10 cellular contexts compared by ENCODE assay signal in genomic region chr10:80234331-80235235, GRCh38. TPM values are rescaled to one million over a fixed set of nuclear protein-coding genes. Genes with fewer than 3 reads are reported as not detected.
A peak's percentile ranks its signal among the peaks of the same experiment; 100 is the strongest.
DNase-seq lines count a peak whose midpoint lies in the region; ATAC-seq, FAIRE-seq and TF ChIP-seq lines count a peak whose summit lies in the region.
"Not testable (repeated sequence)": the region's sequence is repeated elsewhere in the genome, so short reads cannot be mapped to it uniquely, and the experiment has no call there.
"Had no signal": no experiment of that assay in that cellular context is flagged by ENCODE, and none has a peak within 500 bp of the region (broad histone marks: within the 10 kb centered on the region; RNA-seq: fewer than 3 reads in every experiment).

No MANE protein-coding gene starts in this region.

- DNase-seq in NCI-H82 (lab: John Stamatoyannopoulos, UW): peak; percentile 57
- DNase-seq in K562 (ENCODE audit: extremely low read depth in 1 of 4, low spot score in 3 of 4): not testable (repeated sequence)

- H3K27ac ChIP-seq in K562 (ENCODE audit: extremely low read depth, low read depth, low read length): not testable (repeated sequence)

- not testable (repeated sequence) for BruUV-seq in K562 (replicated peaks; lab: Mats Ljungman, UMichigan)

- TF ChIP-seq POLR2A in K562 (conservative IDR thresholded peaks at IDR 0.05): not testable (repeated sequence)

- POLR2A ChIA-PET in K562 (lab: Yijun Ruan, JAX): not testable (repeated sequence)

- ATAC-seq in GM18498 (IDR thresholded peaks at IDR 0.05; ENCODE audit: unreplicated experiment): peak; percentile 100
- peak; percentile 100 for ATAC-seq in GM19023 (IDR thresholded peaks at IDR 0.05; ENCODE audit: unreplicated experiment)
- ATAC-seq in GM21367 (IDR thresholded peaks at IDR 0.05; ENCODE audit: unreplicated experiment): peak; percentile 100
- peak; percentile 100 for ATAC-seq in HG02610 (IDR thresholded peaks at IDR 0.05; ENCODE audit: unreplicated experiment)
- peak; percentile 100 for ATAC-seq in HG03039 (IDR thresholded peaks at IDR 0.05; ENCODE audit: unreplicated experiment)
- ATAC-seq in HG03432 (IDR thresholded peaks at IDR 0.05; ENCODE audit: unreplicated experiment): peak; percentile 100
- ATAC-seq in K562: peak; percentile 50; the same call in 2 of the 3 replicates

- H4K20me1 ChIP-seq in K562 (replicated peaks; ENCODE audit: control insufficient read depth, insufficient read depth, low read length): not testable (repeated sequence)

- CTCF ChIA-PET in K562 (lab: Yijun Ruan, JAX; ENCODE audit: low intra/inter-chr PET ratio): not testable (repeated sequence)

- not testable (repeated sequence) for H3K36me3 ChIP-seq in K562 (ENCODE audit: control insufficient read depth, insufficient read depth, low read length)

- not testable (repeated sequence) for H3K9me1 ChIP-seq in K562 (ENCODE audit: control insufficient read depth, insufficient read depth, low read length)

- not testable (repeated sequence) for FAIRE-seq in K562 (lab: Jason Lieb, UNC)

- H3K4me1 ChIP-seq in K562 (replicated peaks in 1 of 2; ENCODE audit: control insufficient read depth in 2 of 2, insufficient read depth in 2 of 2, low read length in 2 of 2): not testable (repeated sequence)

- WGBS in K562 (ENCODE audit: insufficient coverage, low coverage, missing lambda C conversion rate): 4% methylated on average over 11 of the region's 11 CpGs

- intact Hi-C loops in K562 (cut with micrococcal nuclease): not testable (repeated sequence)

- H2AFZ ChIP-seq in K562 (ENCODE audit: low read depth, low read length): not testable (repeated sequence)

- H3K4me2 ChIP-seq in K562 (ENCODE audit: insufficient read depth, low read length): not testable (repeated sequence)

- in situ Hi-C loops in K562 (cut with MboI): not testable (repeated sequence)

- H3K9me3 ChIP-seq in K562 (replicated peaks; ENCODE audit: control insufficient read depth, insufficient read depth, low read depth, low read length): not testable (repeated sequence)

- not testable (repeated sequence) for TF ChIP-seq CTCF in K562 (IDR thresholded peaks at IDR 0.05 in 2 of 3, conservative IDR thresholded peaks at IDR 0.05 in 1 of 3; ENCODE audit: insufficient read depth in 2 of 3, low read depth in 1 of 3, low read length in 3 of 3)

- peaks cover 0 to 11% of the 10 kb centered on the region in 2 experiments; a peak in 2 of 5 replicates for H3K27me3 ChIP-seq in K562 (ENCODE audit: control insufficient read depth in 2 of 2, insufficient read depth in 2 of 2, low read length in 2 of 2)

- not testable (repeated sequence) for H3K79me2 ChIP-seq in K562 (ENCODE audit: control insufficient read depth, insufficient read depth, low read length)

- not testable (repeated sequence) for H3K9ac ChIP-seq in K562 (ENCODE audit: insufficient read depth in 1 of 2, low read depth in 2 of 2, low read length in 2 of 2)

- not testable (repeated sequence) for TF ChIP-seq RAD21 in K562 (CRISPR knock-in tag; conservative IDR thresholded peaks at IDR 0.05 in 1 of 2, IDR thresholded peaks at IDR 0.05 in 1 of 2)

- TF ChIP-seq EP300 in K562 (IDR thresholded peaks at IDR 0.05; ENCODE audit: low read length): not testable (repeated sequence)

- not testable (repeated sequence) for H3K4me3 ChIP-seq in K562

RNA-seq across cellular contexts. Expression of gene ANXA11, which starts 29.2 kb away (rescaled TPM):
- total RNA-seq in K562 (2011; cell fraction: chromatin; rRNA removed; ENCODE audit: low replicate concordance): 76.5 and 119 TPM in 2 replicates
- total RNA-seq in K562 (2011; cell fraction: nucleolus; rRNA removed): 60.7 and 61.5 TPM in 2 replicates
- 69.1 and 105 TPM in 2 replicates for total RNA-seq in K562 (2011; cell fraction: nucleoplasm; rRNA removed)
- total RNA-seq in K562 (2014; rRNA removed): 109 and 153 TPM in 2 replicates
- total RNA-seq in K562 (2014; rRNA removed; fragmentation: Illumina TruSeq; extraction: Trizol): 107 and 116 TPM in 2 replicates
- total RNA-seq in K562 (2015; rRNA removed; fragmentation: Illumina TruSeq; extraction: Trizol): 148 and 173 TPM in 2 replicates
- 182 and 201 TPM in 2 replicates for total RNA-seq in K562 (2021)
- 110 and 146 TPM in 2 replicates for polyA plus RNA-seq in K562 (2011; rRNA removed)
- polyA plus RNA-seq in K562 (2011; cell fraction: cytosol; rRNA removed): 75.9 and 170 TPM in 2 replicates
- polyA plus RNA-seq in K562 (2011; cell fraction: nucleus; rRNA removed): 61.3 and 66.0 TPM in 2 replicates
- 265 and 356 TPM in 2 replicates for polyA plus RNA-seq in K562 (2012)
- polyA plus RNA-seq in K562 (2014; fragmentation: Illumina TruSeq; extraction: Trizol): 212 and 243 TPM in 2 replicates
- 10 to 100 TPM; 43.6 to 70.0 TPM for polyA plus RNA-seq in K562 (2014; fragmentation: Nextera tagmentation; extraction: Ambion mirVana)
- polyA plus RNA-seq in K562 (2014; rRNA removed): 95.7 and 97.6 TPM in 2 replicates
- polyA minus RNA-seq in K562 (2011; rRNA and poly(A)+ RNA removed): 62.3 and 65.3 TPM in 2 replicates
- polyA minus RNA-seq in K562 (2011; cell fraction: cytosol; rRNA and poly(A)+ RNA removed): 86.2 and 98.5 TPM in 2 replicates
- polyA minus RNA-seq in K562 (2011; cell fraction: nucleus; rRNA and poly(A)+ RNA removed): 25.7 and 32.5 TPM in 2 replicates

RNA-seq across cellular contexts. Expression of gene MAT1A, which starts 54.9 kb away (rescaled TPM):
- total RNA-seq in K562 (2011; cell fraction: chromatin; rRNA removed; ENCODE audit: low replicate concordance): 0.44 TPM in 1 of 2 replicates, not detected in the other
- total RNA-seq in K562 (2011; cell fraction: nucleolus; rRNA removed): 0.13 TPM in 1 of 2 replicates, not detected in the other
- total RNA-seq in K562 (2011; cell fraction: nucleoplasm; rRNA removed): not detected in 2 replicates
- total RNA-seq in K562 (2014; rRNA removed): 0.05 and 0.12 TPM in 2 replicates
- 0.15 TPM in 1 of 2 replicates, not detected in the other for total RNA-seq in K562 (2014; rRNA removed; fragmentation: Illumina TruSeq; extraction: Trizol)
- total RNA-seq in K562 (2015; rRNA removed; fragmentation: Illumina TruSeq; extraction: Trizol): 0.11 and 0.26 TPM in 2 replicates
- 0.24 and 0.42 TPM in 2 replicates for total RNA-seq in K562 (2021)
- 0.03 and 0.04 TPM in 2 replicates for polyA plus RNA-seq in K562 (2011; rRNA removed)
- polyA plus RNA-seq in K562 (2011; cell fraction: cytosol; rRNA removed): 0.03 and 0.04 TPM in 2 replicates
- 0.09 TPM in 1 of 2 replicates, not detected in the other for polyA plus RNA-seq in K562 (2011; cell fraction: nucleus; rRNA removed)
- polyA plus RNA-seq in K562 (2012): 0.46 and 0.47 TPM in 2 replicates
- 0.03 TPM in 1 of 2 replicates, not detected in the other for polyA plus RNA-seq in K562 (2014; fragmentation: Illumina TruSeq; extraction: Trizol)
- not detected for polyA plus RNA-seq in K562 (2014; fragmentation: Nextera tagmentation; extraction: Ambion mirVana)
- 0.19 and 0.30 TPM in 2 replicates for polyA plus RNA-seq in K562 (2014; rRNA removed)
- not detected in 2 replicates for polyA minus RNA-seq in K562 (2011; rRNA and poly(A)+ RNA removed)
- polyA minus RNA-seq in K562 (2011; cell fraction: cytosol; rRNA and poly(A)+ RNA removed): not detected in 2 replicates
- polyA minus RNA-seq in K562 (2011; cell fraction: nucleus; rRNA and poly(A)+ RNA removed): not detected in 2 replicates
- total RNA-seq: dermis microvascular lymphatic vessel endothelial cell, subcutaneous adipose tissue had no signal

Comparison
In these comparisons a context has a peak if more than half of its experiments do, and no peak if none do; other contexts are left out.
1. ATAC-seq: peak in every context shown above with its lines; median percentile 100 in GM18498; 100 in GM19023; 100 in GM21367; 100 in HG02610; 100 in HG03039; 100 in HG03432; 50 in K562.